ENCODE assay signal across 20 cellular contexts in genomic region chr9:19965336-19965735, GRCh38.
A peak's percentile ranks its signal among the peaks of the same experiment; 100 is the strongest.
DNase-seq lines count a peak whose midpoint lies in the region; ATAC-seq and TF ChIP-seq lines count a peak whose summit lies in the region.
"Had no signal": no experiment of that assay in that cellular context is flagged by ENCODE, and none has a peak within 500 bp of the region (broad histone marks: within the 10 kb centered on the region; RNA-seq: fewer than 3 reads in every experiment).

No MANE protein-coding gene starts in this region.

- H3K27me3 ChIP-seq in GM23248 (replicated peaks; ENCODE audit: insufficient read depth) = peaks cover 3% of the 10 kb centered on the region; the same call in 1 of the 2 replicates
- H3K27me3 ChIP-seq in smooth muscle cell (ENCODE audit: low read depth) = no peaks in the 10 kb centered on the region
- no peaks in the 10 kb centered on the region for H3K27me3 ChIP-seq in HAP-1 (ENCODE audit: low read depth)

- H3F3A ChIP-seq in GM23248 (ENCODE audit: insufficient read depth) = no peaks in the 10 kb centered on the region; the same call in 1 of the 2 replicates
- H3F3A ChIP-seq in smooth muscle cell (ENCODE audit: low read depth) = peaks cover 10% of the 10 kb centered on the region

- H3K9me2 ChIP-seq in GM23248 (ENCODE audit: insufficient read depth) = no peaks in the 10 kb centered on the region

- WGBS in GM23248 (ENCODE audit: low coverage in 1 of 2, low lambda C conversion rate in 2 of 2, missing lambda C conversion rate in 2 of 2), 2 experiments = 34 to 37% methylated on average over 4 of the region's 4 CpGs
- 21% methylated on average over 4 of the region's 4 CpGs for WGBS in smooth muscle cell (ENCODE audit: low lambda C conversion rate)

- H3K9me3 ChIP-seq in GM23248 (ENCODE audit: low read depth) (no peaks in the 10 kb centered on the region), smooth muscle cell (replicated peaks; ENCODE audit: low read depth) (no peaks in the 10 kb centered on the region), HAP-1 (no peaks in the 10 kb centered on the region)

- DNase-seq in GM23248 (peak; percentile 30), astrocyte of the hippocampus (ENCODE audit: low read depth, low spot score) (peak; percentile 14), fibroblast of pulmonary artery (ENCODE audit: low read depth) (peak; percentile 14), smooth muscle cell (lab: John Stamatoyannopoulos, UW; ENCODE audit: unreplicated experiment) (no peak), HAP-1 (ENCODE audit: low spot score in 2 of 2) (no peak), NK-92 (lab: John Stamatoyannopoulos, UW; ENCODE audit: unreplicated experiment) (no peak)
- DNase-seq: DND-41, GDM1, KG1, MV-4-11, NCI-H1417, NCI-H1930, NCI-H226, NCI-H524, NCI-H82, SHP77 treated with DMSO at 0.1 percent for 48 hours had no signal

- H4K20me1 ChIP-seq in GM23248 (ENCODE audit: insufficient read depth) (no peaks in the 10 kb centered on the region), smooth muscle cell (ENCODE audit: low read depth) (no peaks in the 10 kb centered on the region)

- H3K36me3 ChIP-seq in GM23248 (ENCODE audit: low read depth) (no peaks in the 10 kb centered on the region), smooth muscle cell (ENCODE audit: low read depth) (no peaks in the 10 kb centered on the region), HAP-1 (replicated peaks) (no peaks in the 10 kb centered on the region)

- no peak for ATAC-seq in HG03175 (IDR thresholded peaks at IDR 0.05; ENCODE audit: unreplicated experiment)
- ATAC-seq: GM23338, HepG2, SK-N-SH treated with all-trans-retinoic acid at 6 μM for 48 hours had no signal

- TF ChIP-seq CTCF in fibroblast of pulmonary artery (IDR thresholded peaks at IDR 0.05; ENCODE audit: low read length, missing control alignments) (no peak), smooth muscle cell (IDR thresholded peaks at IDR 0.05; ENCODE audit: borderline replicate concordance, insufficient read depth, poor library complexity, severe bottlenecking) (no peak)

- no peak overlapping the region for H2AFZ ChIP-seq in GM23248
- no peak overlapping the region for H2AFZ ChIP-seq in smooth muscle cell (ENCODE audit: low read depth)
- H2AFZ ChIP-seq: GM23338 had no signal

- in situ Hi-C loops in GM23248 (cut with MboI) (no loop called here), HAP-1 (cut with MboI; ENCODE audit: low sequenced_read_pairs) (no loop called here)

- H3K4me3 ChIP-seq in GM23248 (no peak overlapping the region), fibroblast of pulmonary artery (replicated peaks; ENCODE audit: low read depth, low read length) (no peak overlapping the region), smooth muscle cell (no peak overlapping the region), HAP-1 (no peak overlapping the region)
- H3K4me3 ChIP-seq: GM23338 had no signal

- H3K79me2 ChIP-seq in GM23248 (ENCODE audit: insufficient read depth) = no peaks in the 10 kb centered on the region
- no peaks in the 10 kb centered on the region for H3K79me2 ChIP-seq in smooth muscle cell (ENCODE audit: low read depth)

- H3K9ac ChIP-seq in GM23248 (no peak overlapping the region), smooth muscle cell (ENCODE audit: low read depth) (no peak overlapping the region)

- H3K4me1 ChIP-seq in GM23248 (ENCODE audit: insufficient read depth) (peaks cover 11% of the 10 kb centered on the region), smooth muscle cell (ENCODE audit: low read depth) (peaks cover 28% of the 10 kb centered on the region), HAP-1 (no peaks in the 10 kb centered on the region)

- H3K4me2 ChIP-seq in GM23248 (ENCODE audit: unreplicated experiment) (no peak overlapping the region), smooth muscle cell (no peak overlapping the region)
- H3K4me2 ChIP-seq: GM23338 had no signal

- no peak overlapping the region for H3K27ac ChIP-seq in GM23248
- H3K27ac ChIP-seq in smooth muscle cell (ENCODE audit: low read depth) = peak overlapping the region; percentile 16

Comparison
In these comparisons a context has a peak if more than half of its experiments do, and no peak if none do; other contexts are left out.
1. DNase-seq: peak in GM23248 (single experiment), astrocyte of the hippocampus (single experiment) and fibroblast of pulmonary artery (single experiment); none in smooth muscle cell (single experiment), HAP-1 (0 of 2) and NK-92 (single experiment).